24 cellular contexts compared by ENCODE assay signal in genomic region chr4:10879411-10880110, GRCh38.
DNase-seq lines count a peak whose midpoint lies in the region; ATAC-seq and TF ChIP-seq lines count a peak whose summit lies in the region.
"Had no signal": no experiment of that assay in that cellular context is flagged by ENCODE, and none has a peak within 500 bp of the region (broad histone marks: within the 10 kb centered on the region; RNA-seq: fewer than 3 reads in every experiment).

No MANE protein-coding gene starts in this region.

- H3K27ac ChIP-seq in GM23248 (no peak overlapping the region), neural progenitor cell (no peak overlapping the region)
- H3K27ac ChIP-seq: thyroid gland had no signal

- H2AFZ ChIP-seq in GM23248 (no peak overlapping the region), neural progenitor cell (replicated peaks) (no peak overlapping the region)

- H3K36me3 ChIP-seq in GM23248 (ENCODE audit: low read depth) (no peaks in the 10 kb centered on the region), neural progenitor cell (no peaks in the 10 kb centered on the region)
- H3K36me3 ChIP-seq: HAP-1, Peyer's patch, thyroid gland had no signal

- H3K27me3 Mint-ChIP-seq in T-cell = no peaks in the 10 kb centered on the region
- H3K27me3 Mint-ChIP-seq in mesothelial cell of epicardium (ENCODE audit: low read depth) = no peaks in the 10 kb centered on the region
- no peaks in the 10 kb centered on the region for H3K27me3 Mint-ChIP-seq in neural progenitor cell (ENCODE audit: insufficient read depth, low read depth)
- H3K27me3 Mint-ChIP-seq: activated naive CD8-positive, alpha-beta T cell treated with anti-CD3 and anti-CD28 coated beads, Interleukin-2, amount 50 U/mL, for 24 hours; stimulated activated naive CD8-positive, alpha-beta T cell treated with anti-CD3 and anti-CD28 coated beads, Interleukin-15, Interleukin-2, amounts not matched to agents 100 ng/mL and 50 ng/mL, for 24 hours; T-helper 17 cell had no signal

- no peak for TF ChIP-seq CTCF in epithelial cell of esophagus (IDR thresholded peaks at IDR 0.05; ENCODE audit: insufficient read depth, low read depth, low read length, missing control alignments)
- TF ChIP-seq CTCF in mesothelial cell of epicardium (IDR thresholded peaks at IDR 0.05; ENCODE audit: unreplicated experiment) = no peak
- no peak for TF ChIP-seq CTCF in neural progenitor cell (IDR thresholded peaks at IDR 0.05)

- H3K4me3 ChIP-seq in GM23248 (no peak overlapping the region), epithelial cell of esophagus (ENCODE audit: low read length) (no peak overlapping the region), neural progenitor cell (no peak overlapping the region)
- H3K4me3 ChIP-seq: HAP-1, Peyer's patch, thyroid gland had no signal

- POLR2A ChIA-PET in T-cell (lab: Charles Lee) = interaction anchor here in 1 of 2 donors (0.6 kb wide), 1 partner anchor 172 kb away, joined by 3 read pairs; no protein-coding TSS in a partner anchor

- H3K9ac ChIP-seq in GM23248 = no peak overlapping the region
- no peak overlapping the region for H3K9ac ChIP-seq in neural progenitor cell

- no peaks in the 10 kb centered on the region for H3F3A ChIP-seq in GM23248 (ENCODE audit: insufficient read depth)
- no peaks in the 10 kb centered on the region for H3F3A ChIP-seq in neural progenitor cell (ENCODE audit: low read depth)

- H3K4me1 ChIP-seq in GM23248 (ENCODE audit: insufficient read depth) = no peaks in the 10 kb centered on the region
- no peaks in the 10 kb centered on the region for H3K4me1 ChIP-seq in neural progenitor cell
- H3K4me1 ChIP-seq: HAP-1, Peyer's patch, thyroid gland had no signal

- H3K79me2 ChIP-seq in GM23248 (ENCODE audit: insufficient read depth) (no peaks in the 10 kb centered on the region), neural progenitor cell (ENCODE audit: low read depth) (no peaks in the 10 kb centered on the region)

- H3K4me2 ChIP-seq in GM23248 (ENCODE audit: unreplicated experiment) = no peak overlapping the region
- H3K4me2 ChIP-seq in neural progenitor cell = no peak overlapping the region

- WGBS in GM23248 (ENCODE audit: low coverage in 1 of 2, low lambda C conversion rate in 2 of 2, missing lambda C conversion rate in 2 of 2), 2 experiments = 18 to 20% methylated on average over 4 of the region's 4 CpGs

- no peaks in the 10 kb centered on the region for H4K20me1 ChIP-seq in GM23248 (ENCODE audit: insufficient read depth)
- no peaks in the 10 kb centered on the region for H4K20me1 ChIP-seq in neural progenitor cell (ENCODE audit: low read depth)

- no peaks in the 10 kb centered on the region for H3K36me3 Mint-ChIP-seq in T-cell
- no peaks in the 10 kb centered on the region for H3K36me3 Mint-ChIP-seq in mesothelial cell of epicardium
- H3K36me3 Mint-ChIP-seq in neural progenitor cell = no peaks in the 10 kb centered on the region
- H3K36me3 Mint-ChIP-seq: immature natural killer cell had no signal

- in situ Hi-C loops in GM23248 (cut with MboI) = no loop called here

- H3K27ac Mint-ChIP-seq in T-cell (no peak overlapping the region), mesothelial cell of epicardium (no peak overlapping the region), neural progenitor cell (no peak overlapping the region)
- H3K27ac Mint-ChIP-seq: activated CD8-positive, alpha-beta T cell treated with anti-CD3 and anti-CD28 coated beads, Interleukin-2, amount 10 ng/mL, durations not matched to agents 7 days and 5 days; activated naive CD8-positive, alpha-beta T cell treated with anti-CD3 and anti-CD28 coated beads, Interleukin-2, amount 50 U/mL, for 24 hours; immature natural killer cell; stimulated activated naive CD8-positive, alpha-beta T cell treated with anti-CD3 and anti-CD28 coated beads, Interleukin-15, Interleukin-2, amounts not matched to agents 100 ng/mL and 50 ng/mL, for 24 hours; T-helper 17 cell had no signal

- H3K4me3 Mint-ChIP-seq in T-cell (no peak overlapping the region), mesothelial cell of epicardium (no peak overlapping the region), neural progenitor cell (no peak overlapping the region)
- H3K4me3 Mint-ChIP-seq: activated CD8-positive, alpha-beta T cell treated with anti-CD3 and anti-CD28 coated beads, Interleukin-2, amount 10 ng/mL, durations not matched to agents 7 days and 5 days; activated naive CD8-positive, alpha-beta T cell treated with anti-CD3 and anti-CD28 coated beads, Interleukin-2, amount 50 U/mL, for 24 hours; immature natural killer cell; stimulated activated naive CD8-positive, alpha-beta T cell treated with anti-CD3 and anti-CD28 coated beads, Interleukin-15, Interleukin-2, amounts not matched to agents 100 ng/mL and 50 ng/mL, for 24 hours; T-helper 17 cell had no signal

- no peaks in the 10 kb centered on the region for H3K9me3 ChIP-seq in GM23248 (ENCODE audit: low read depth)
- no peaks in the 10 kb centered on the region for H3K9me3 ChIP-seq in neural progenitor cell (ENCODE audit: low read depth)
- H3K9me3 ChIP-seq: Peyer's patch, thyroid gland had no signal

- CTCF ChIA-PET in T-cell (lab: Charles Lee) = no interaction called here

- H3K27me3 ChIP-seq in GM23248 (replicated peaks; ENCODE audit: insufficient read depth) = no peaks in the 10 kb centered on the region
- no peaks in the 10 kb centered on the region for H3K27me3 ChIP-seq in neural progenitor cell
- H3K27me3 ChIP-seq: Peyer's patch, thyroid gland had no signal

- peak; percentile 1 for DNase-seq in GM23248
- peak; percentile 26 for DNase-seq in M059J (ENCODE audit: low read depth)
- DNase-seq in epithelial cell of esophagus (ENCODE audit: low read depth) = peak; percentile 63
- DNase-seq in kidney tubule cell (ENCODE audit: low spot score) = peak; percentile 27
- DNase-seq in T-cell = no peak
- no peak for DNase-seq in iPS-NIHi7 (ENCODE audit: extremely low spot score)
- DNase-seq in mesothelial cell of epicardium (ENCODE audit: low spot score in 2 of 2, unreplicated experiment in 2 of 2) = no peak
- DNase-seq in neural progenitor cell (ENCODE audit: low spot score) = no peak
- DNase-seq: activated CD4-positive, alpha-beta T cell treated with anti-CD3 and anti-CD28 coated beads for 1 hour; activated CD8-positive, alpha-beta T cell treated with anti-CD3 and anti-CD28 coated beads, Interleukin-2, amount 10 ng/mL, durations not matched to agents 7 days and 5 days; activated effector memory CD4-positive, alpha-beta T cell treated with Interleukin-2 at 50 U/mL for 16 hours; activated naive CD8-positive, alpha-beta T cell treated with anti-CD3 and anti-CD28 coated beads, Interleukin-2, amount 50 U/mL, for 24 hours; activated T-cell treated with anti-CD3 and anti-CD28 coated beads for 4 hours; cortex of kidney; immature natural killer cell; NCI-H146; NCI-H524 treated with DMSO at 0.1 percent for 48 hours; right cardiac atrium; stimulated activated CD4-positive, alpha-beta T cell treated with anti-CD3 and anti-CD28 coated beads, Interleukin-15, amount 100 ng/mL, for 24 hours; T-helper 17 cell; thyroid gland had no signal

- H3K4me1 Mint-ChIP-seq in T-cell = no peaks in the 10 kb centered on the region
- H3K4me1 Mint-ChIP-seq in mesothelial cell of epicardium = peaks cover 2% of the 10 kb centered on the region
- H3K4me1 Mint-ChIP-seq in neural progenitor cell = no peaks in the 10 kb centered on the region
- H3K4me1 Mint-ChIP-seq: activated naive CD8-positive, alpha-beta T cell treated with anti-CD3 and anti-CD28 coated beads, Interleukin-2, amount 50 U/mL, for 24 hours; immature natural killer cell; T-helper 17 cell had no signal

- no peaks in the 10 kb centered on the region for H3K9me2 ChIP-seq in GM23248 (ENCODE audit: insufficient read depth)

- no peaks in the 10 kb centered on the region for H3K9me3 Mint-ChIP-seq in T-cell
- H3K9me3 Mint-ChIP-seq in mesothelial cell of epicardium = no peaks in the 10 kb centered on the region
- no peaks in the 10 kb centered on the region for H3K9me3 Mint-ChIP-seq in neural progenitor cell
- H3K9me3 Mint-ChIP-seq: activated naive CD8-positive, alpha-beta T cell treated with anti-CD3 and anti-CD28 coated beads, Interleukin-2, amount 50 U/mL, for 24 hours; stimulated activated naive CD8-positive, alpha-beta T cell treated with anti-CD3 and anti-CD28 coated beads, Interleukin-15, Interleukin-2, amounts not matched to agents 100 ng/mL and 50 ng/mL, for 24 hours had no signal

- ATAC-seq in T-cell (replicated peaks in 1 of 4) = no peak
- ATAC-seq: activated CD8-positive, alpha-beta T cell treated with anti-CD3 and anti-CD28 coated beads, Interleukin-2, amount 10 ng/mL, durations not matched to agents 7 days and 5 days; activated naive CD8-positive, alpha-beta T cell treated with anti-CD3 and anti-CD28 coated beads, Interleukin-2, amount 50 U/mL, for 24 hours; right cardiac atrium; T-helper 17 cell had no signal

Comparison
In these comparisons a context has a peak if more than half of its experiments do, and no peak if none do; other contexts are left out.
1. DNase-seq: peak in GM23248 (single experiment), M059J (single experiment), epithelial cell of esophagus (single experiment) and kidney tubule cell (single experiment); none in T-cell (0 of 34), iPS-NIHi7 (single experiment), mesothelial cell of epicardium (0 of 2) and neural progenitor cell (single experiment).